Comparison of ENCODE assay signal across 10 cellular contexts in genomic region chr3:29430558-29430971, GRCh38.
DNase-seq lines count a peak whose midpoint lies in the region; ATAC-seq, FAIRE-seq and TF ChIP-seq lines count a peak whose summit lies in the region.
"Had no signal": no experiment of that assay in that cellular context is flagged by ENCODE, and none has a peak within 500 bp of the region (broad histone marks: within the 10 kb centered on the region; RNA-seq: fewer than 3 reads in every experiment).

No MANE protein-coding gene starts in this region.

- H3K9ac ChIP-seq in smooth muscle cell (ENCODE audit: low read depth) (no peak overlapping the region), kidney (ENCODE audit: low read length in 2 of 2) (no peak overlapping the region)

- peaks cover 35% of the 10 kb centered on the region for H3F3A ChIP-seq in smooth muscle cell (ENCODE audit: low read depth)

- peaks cover 4% of the 10 kb centered on the region for H3K4me1 ChIP-seq in RWPE2 (ENCODE audit: insufficient read depth, poor library complexity, severe bottlenecking)
- H3K4me1 ChIP-seq in smooth muscle cell (ENCODE audit: low read depth): peaks cover 21% of the 10 kb centered on the region
- H3K4me1 ChIP-seq in kidney (ENCODE audit: control insufficient read depth in 1 of 2, insufficient read depth in 1 of 2, low read depth in 1 of 2, low read length in 2 of 2): no peaks in the 10 kb centered on the region

- WGBS in smooth muscle cell (ENCODE audit: low lambda C conversion rate): 10% methylated on average over 1 of the region's 1 CpG

- H3K9me3 ChIP-seq in RWPE2 (ENCODE audit: severe bottlenecking): peaks cover 2% of the 10 kb centered on the region
- no peaks in the 10 kb centered on the region for H3K9me3 ChIP-seq in smooth muscle cell (replicated peaks; ENCODE audit: low read depth)
- no peaks in the 10 kb centered on the region for H3K9me3 ChIP-seq in kidney (ENCODE audit: control insufficient read depth in 1 of 2, low read length in 2 of 2)

- H3K4me3 ChIP-seq in RWPE2 (ENCODE audit: severe bottlenecking): no peak overlapping the region
- H3K4me3 ChIP-seq in foreskin fibroblast (ENCODE audit: low read depth in 1 of 2, low read length in 2 of 2): no peak overlapping the region
- no peak overlapping the region for H3K4me3 ChIP-seq in smooth muscle cell
- no peak overlapping the region for H3K4me3 ChIP-seq in kidney (ENCODE audit: low read length in 2 of 2)

- H3K27me3 ChIP-seq in RWPE2 (ENCODE audit: insufficient read depth, poor library complexity, severe bottlenecking): no peaks in the 10 kb centered on the region
- H3K27me3 ChIP-seq in smooth muscle cell (ENCODE audit: low read depth): no peaks in the 10 kb centered on the region

- no peak overlapping the region for H2AFZ ChIP-seq in smooth muscle cell (ENCODE audit: low read depth)

- DNase-seq in GM04504 (ENCODE audit: low read depth): peak; percentile 42
- DNase-seq in RWPE2 (ENCODE audit: low spot score): no peak
- peak; percentile 25 to 35 for DNase-seq in foreskin fibroblast
- no peak for DNase-seq in smooth muscle cell (lab: John Stamatoyannopoulos, UW; ENCODE audit: unreplicated experiment)
- no peak for DNase-seq in NCI-H2196 (lab: John Stamatoyannopoulos, UW; ENCODE audit: unreplicated experiment)
- no peak for DNase-seq in kidney
- no peak for DNase-seq in superior temporal gyrus (ENCODE audit: extremely low spot score)
- DNase-seq in NCI-H2081 treated with DMSO at 0.1 percent for 48 hours (lab: John Stamatoyannopoulos, UW): no peak
- DNase-seq: activated B cell treated with CpG ODN at 0.5 μM for 24 hours, activated gamma-delta T cell had no signal

- peak; percentile 42; the same call in 2 of the 3 replicates for ATAC-seq in RWPE2 (ENCODE audit: low read depth)

- peaks cover 6% of the 10 kb centered on the region for H4K20me1 ChIP-seq in smooth muscle cell (ENCODE audit: low read depth)

- H3K79me2 ChIP-seq in smooth muscle cell (ENCODE audit: low read depth): peaks cover 70% of the 10 kb centered on the region

- intact Hi-C loops in kidney (cut with DNase I): no loop called here

- TF ChIP-seq CTCF in RWPE2 (IDR thresholded peaks at IDR 0.05; ENCODE audit: poor library complexity, severe bottlenecking) (no peak), foreskin fibroblast (IDR thresholded peaks at IDR 0.05; ENCODE audit: low read depth, low read length) (no peak), smooth muscle cell (IDR thresholded peaks at IDR 0.05; ENCODE audit: borderline replicate concordance, insufficient read depth, poor library complexity, severe bottlenecking) (no peak), kidney (IDR thresholded peaks at IDR 0.05; ENCODE audit: borderline replicate concordance, extremely low read depth, insufficient read depth) (no peak)

- H3K36me3 ChIP-seq in RWPE2 (ENCODE audit: low read depth) (no peaks in the 10 kb centered on the region), smooth muscle cell (ENCODE audit: low read depth) (no peaks in the 10 kb centered on the region), kidney (ENCODE audit: control insufficient read depth in 1 of 2, insufficient read depth in 2 of 2, low read length in 2 of 2) (no peaks in the 10 kb centered on the region)

- FAIRE-seq in kidney (lab: Jason Lieb, UNC): no peak

- H3K27ac ChIP-seq in RWPE2 (ENCODE audit: poor library complexity, severe bottlenecking) (peak overlapping the region; percentile 39), smooth muscle cell (ENCODE audit: low read depth) (peak overlapping the region; percentile 61), kidney (ENCODE audit: low read depth in 2 of 2, low read length in 2 of 2) (no peak overlapping the region)

- peak overlapping the region; percentile 47 for H3K4me2 ChIP-seq in smooth muscle cell

Comparison
In these comparisons a context has a peak if more than half of its experiments do, and no peak if none do; other contexts are left out.
1. DNase-seq: peak in GM04504 (single experiment) and foreskin fibroblast (2 of 2); none in RWPE2 (single experiment), smooth muscle cell (single experiment), NCI-H2196 (single experiment), kidney (single experiment), superior temporal gyrus (single experiment) and NCI-H2081 treated with DMSO at 0.1 percent for 48 hours (single experiment).
2. H3K27ac ChIP-seq: peak in RWPE2 (single experiment) and smooth muscle cell (single experiment); none in kidney (0 of 2).